In the genomic region with DNA sequence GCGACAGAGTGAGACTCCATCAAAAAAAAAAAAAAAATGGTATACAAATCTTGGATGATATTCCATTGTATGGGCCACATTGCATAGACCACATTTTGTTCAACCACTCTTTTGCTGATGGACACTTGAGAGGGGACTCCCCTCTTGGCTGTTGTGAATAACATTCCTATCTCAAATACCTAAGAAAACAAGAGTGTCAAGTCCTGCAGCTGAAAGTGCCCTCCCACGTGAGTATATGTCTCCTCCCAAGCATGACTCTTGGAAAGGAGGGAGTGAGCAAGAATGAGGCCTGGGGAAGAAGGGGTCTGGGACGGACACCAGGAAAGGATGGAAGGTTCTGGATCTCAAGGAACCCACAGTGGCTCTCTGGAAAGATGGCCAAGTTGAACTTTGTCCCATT, we compare ENCODE assay signal across 16 cellular contexts. TPM values are rescaled to one million over a fixed set of nuclear protein-coding genes. Genes with fewer than 3 reads are reported as not detected.
DNase-seq lines count a peak whose midpoint lies in the region; ATAC-seq, FAIRE-seq and TF ChIP-seq lines count a peak whose summit lies in the region.
"Had no signal": no experiment of that assay in that cellular context is flagged by ENCODE, and none has a peak within 500 bp of the region (broad histone marks: within the 10 kb centered on the region; RNA-seq: fewer than 3 reads in every experiment).

No MANE protein-coding gene starts in this region.

- H3K9me3 ChIP-seq in astrocyte (ENCODE audit: insufficient read depth, low read depth, low read length), result no peaks in the 10 kb centered on the region
- no peaks in the 10 kb centered on the region for H3K9me3 ChIP-seq in kidney (ENCODE audit: control insufficient read depth in 1 of 2, low read length in 2 of 2)
- H3K9me3 ChIP-seq in thyroid gland, result no peaks in the 10 kb centered on the region
- H3K9me3 ChIP-seq in CD4-positive, alpha-beta T cell (ENCODE audit: control insufficient read depth, low read length), result no peaks in the 10 kb centered on the region
- H3K9me3 ChIP-seq in osteoblast (ENCODE audit: low read depth, low read length), result no peaks in the 10 kb centered on the region
- H3K9me3 ChIP-seq in T-helper 17 cell (ENCODE audit: control insufficient read depth, low read length, poor library complexity, severe bottlenecking), result no peaks in the 10 kb centered on the region

- H3K27ac ChIP-seq in astrocyte (ENCODE audit: low read depth, low read length) (no peak overlapping the region), kidney (ENCODE audit: low read depth in 2 of 2, low read length in 2 of 2) (peak overlapping the region; percentile 7 to 56), thyroid gland (peak overlapping the region in 2 of 3 donors; percentile 22 to 84), osteoblast (ENCODE audit: low read depth, low read length) (no peak overlapping the region)
- no peak overlapping the region for H3K27ac ChIP-seq in CD4-positive, alpha-beta T cell (ENCODE audit: low read depth, low read length)
- H3K27ac ChIP-seq: SK-N-MC had no signal

- H3K79me2 ChIP-seq in astrocyte (ENCODE audit: insufficient read depth, low read length), result no peaks in the 10 kb centered on the region
- H3K79me2 ChIP-seq in osteoblast (ENCODE audit: insufficient read depth, low read length), result no peaks in the 10 kb centered on the region

- H2AFZ ChIP-seq in astrocyte (ENCODE audit: low read depth, low read length) (no peak overlapping the region), osteoblast (ENCODE audit: low read length) (no peak overlapping the region)

- ATAC-seq in CD4-positive, alpha-beta T cell (ENCODE audit: poor library complexity), result no peak
- ATAC-seq in T-helper 17 cell, result no peak
- ATAC-seq: K562 had no signal

- POLR2A ChIA-PET in CD4-positive, alpha-beta T cell (lab: Charles Lee), result no interaction called here

- no peaks in the 10 kb centered on the region for H3K9me3 Mint-ChIP-seq in astrocyte (ENCODE audit: unreplicated experiment)
- H3K9me3 Mint-ChIP-seq in CD4-positive, alpha-beta T cell, result no peaks in the 10 kb centered on the region

- intact Hi-C loops in kidney (cut with DNase I) (no loop called here), thyroid gland (cut with DNase I) (no loop called here)
- intact Hi-C loops in CD4-positive, alpha-beta T cell (cut with DNase I, micrococcal nuclease), result no loop called here

- H4K20me1 ChIP-seq in astrocyte (ENCODE audit: insufficient read depth, low read length), result no peaks in the 10 kb centered on the region
- no peaks in the 10 kb centered on the region for H4K20me1 ChIP-seq in osteoblast (ENCODE audit: insufficient read depth, low read length)

- H3K4me2 ChIP-seq in astrocyte (ENCODE audit: low read length) (no peak overlapping the region), osteoblast (ENCODE audit: insufficient read depth, low read length) (no peak overlapping the region)

- H3K9ac ChIP-seq in astrocyte (ENCODE audit: low read length) (no peak overlapping the region), kidney (ENCODE audit: low read length in 2 of 2) (no peak overlapping the region)

- DNase-seq in EH (ENCODE audit: low read depth) (peak; percentile 18), astrocyte (ENCODE audit: low read depth) (peak; percentile 17), kidney (no peak), thyroid gland (peak; percentile 72 to 79), GM12891 (ENCODE audit: insufficient read length, low spot score) (no peak), osteoblast (ENCODE audit: insufficient read length, low spot score, missing footprints) (no peak), T-helper 17 cell (no peak)
- no peak for DNase-seq in CD4-positive, alpha-beta T cell
- DNase-seq: GDM1, NCI-H1105 treated with DMSO at 0.1 percent for 48 hours, NCI-H1694, NCI-H2081 treated with DMSO at 0.1 percent for 48 hours, SHP77 had no signal

- CTCF ChIA-PET in CD4-positive, alpha-beta T cell (lab: Charles Lee), result no interaction called here

- H3K4me3 ChIP-seq in astrocyte (ENCODE audit: insufficient read depth, low read depth, low read length) (no peak overlapping the region), kidney (ENCODE audit: low read length in 2 of 2) (no peak overlapping the region), thyroid gland (replicated peaks in 1 of 3) (no peak overlapping the region), osteoblast (ENCODE audit: insufficient read depth, low read length) (no peak overlapping the region)
- H3K4me3 ChIP-seq: K562, SK-N-MC had no signal

- no peak overlapping the region for H3K27ac Mint-ChIP-seq in astrocyte (ENCODE audit: unreplicated experiment)
- no peak overlapping the region for H3K27ac Mint-ChIP-seq in CD4-positive, alpha-beta T cell
- H3K27ac Mint-ChIP-seq in T-helper 17 cell, result no peak overlapping the region

- TF ChIP-seq CTCF in astrocyte (IDR thresholded peaks at IDR 0.05; ENCODE audit: insufficient read depth, low read depth, low read length) (no peak), kidney (IDR thresholded peaks at IDR 0.05; ENCODE audit: borderline replicate concordance, extremely low read depth, insufficient read depth) (no peak), thyroid gland (IDR thresholded peaks at IDR 0.05) (no peak), osteoblast (IDR thresholded peaks at IDR 0.05; ENCODE audit: extremely low read depth, low read depth, low read length) (no peak)
- TF ChIP-seq CTCF in CD4-positive, alpha-beta T cell (IDR thresholded peaks at IDR 0.05), result no peak

- WGBS in thyroid gland, 2 donors, result 56 to 57% methylated on average over 3 of the region's 3 CpGs

- H3K36me3 ChIP-seq in astrocyte (ENCODE audit: insufficient read depth, low read length), result no peaks in the 10 kb centered on the region
- H3K36me3 ChIP-seq in kidney (ENCODE audit: control insufficient read depth in 1 of 2, insufficient read depth in 2 of 2, low read length in 2 of 2), result no peaks in the 10 kb centered on the region
- H3K36me3 ChIP-seq in thyroid gland, result no peaks in the 10 kb centered on the region
- H3K36me3 ChIP-seq in osteoblast (ENCODE audit: insufficient read depth, low read length), result no peaks in the 10 kb centered on the region

- FAIRE-seq in astrocyte (lab: Jason Lieb, UNC), result no peak
- FAIRE-seq in kidney (lab: Jason Lieb, UNC), result no peak
- no peak for FAIRE-seq in GM12891 (lab: Jason Lieb, UNC)
- FAIRE-seq: K562 had no signal

- H3K27me3 Mint-ChIP-seq in astrocyte (ENCODE audit: low read depth, unreplicated experiment), result peaks cover 12% of the 10 kb centered on the region
- no peaks in the 10 kb centered on the region for H3K27me3 Mint-ChIP-seq in CD4-positive, alpha-beta T cell
- H3K27me3 Mint-ChIP-seq in T-helper 17 cell, result peaks cover 7% of the 10 kb centered on the region

- no peaks in the 10 kb centered on the region for H3K27me3 ChIP-seq in astrocyte (ENCODE audit: insufficient read depth, low read length)
- no peaks in the 10 kb centered on the region for H3K27me3 ChIP-seq in thyroid gland
- no peaks in the 10 kb centered on the region for H3K27me3 ChIP-seq in CD4-positive, alpha-beta T cell (ENCODE audit: control insufficient read depth, insufficient read depth, low read length)
- H3K27me3 ChIP-seq in osteoblast (ENCODE audit: insufficient read depth, low read length), result no peaks in the 10 kb centered on the region

- H3K36me3 Mint-ChIP-seq in astrocyte (ENCODE audit: low read depth, unreplicated experiment) (no peaks in the 10 kb centered on the region), T-helper 17 cell (ENCODE audit: low read depth) (no peaks in the 10 kb centered on the region)
- H3K36me3 Mint-ChIP-seq in CD4-positive, alpha-beta T cell (ENCODE audit: low read depth), result no peaks in the 10 kb centered on the region
- H3K36me3 Mint-ChIP-seq: CD14-positive monocyte had no signal

- TF ChIP-seq POLR2A in thyroid gland (IDR thresholded peaks at IDR 0.05), result no peak
- TF ChIP-seq POLR2A in GM12891 (IDR thresholded peaks at IDR 0.05; ENCODE audit: low read depth, low read length), result no peak

- H3K4me1 Mint-ChIP-seq in astrocyte (ENCODE audit: low read depth, unreplicated experiment) (peaks cover 16% of the 10 kb centered on the region), T-helper 17 cell (peaks cover 4% of the 10 kb centered on the region)
- no peaks in the 10 kb centered on the region for H3K4me1 Mint-ChIP-seq in CD4-positive, alpha-beta T cell (ENCODE audit: low read depth)

- H3K4me1 ChIP-seq in astrocyte (ENCODE audit: insufficient read depth, low read length), result peaks cover 21% of the 10 kb centered on the region
- peaks cover 7 to 24% of the 10 kb centered on the region in 2 donors for H3K4me1 ChIP-seq in kidney (ENCODE audit: control insufficient read depth in 1 of 2, insufficient read depth in 1 of 2, low read depth in 1 of 2, low read length in 2 of 2)
- H3K4me1 ChIP-seq in thyroid gland, result peaks cover 32 to 44% of the 10 kb centered on the region in 2 donors
- peaks cover 18% of the 10 kb centered on the region for H3K4me1 ChIP-seq in osteoblast (ENCODE audit: insufficient read depth, low read length)

- no peak overlapping the region for H3K4me3 Mint-ChIP-seq in astrocyte (ENCODE audit: unreplicated experiment)
- H3K4me3 Mint-ChIP-seq in CD4-positive, alpha-beta T cell, result no peak overlapping the region
- no peak overlapping the region for H3K4me3 Mint-ChIP-seq in T-helper 17 cell
- H3K4me3 Mint-ChIP-seq: CD14-positive monocyte had no signal

TF ChIP-seq in GM12891, 5 proteins besides CTCF, POLR2A, EP300 and RAD21:
- no peak for TF ChIP-seq TAF1 (IDR thresholded peaks at IDR 0.05; ENCODE audit: low read depth, low read length)
- TF ChIP-seq PAX5 (IDR thresholded peaks at IDR 0.05; ENCODE audit: insufficient read depth, low read length, severe bottlenecking), result no peak
- no peak for TF ChIP-seq SPI1 (IDR thresholded peaks at IDR 0.05; ENCODE audit: low read depth, low read length)
- TF ChIP-seq POU2F2 (IDR thresholded peaks at IDR 0.05; ENCODE audit: low read depth, low read length), result no peak

RNA-seq across cellular contexts. Expression of gene NPAS2, which starts 36.0 kb away (rescaled TPM):
- total RNA-seq in astrocyte, result 5.5 and 5.8 TPM in 2 replicates
- 44.5 TPM for total RNA-seq in kidney
- 8.4 TPM for polyA plus RNA-seq in kidney (ENCODE audit: insufficient read depth, low read depth, low replicate concordance)
- total RNA-seq in thyroid gland, result 10 to 100 TPM; 12.7 to 22.8 (median 16.1) TPM
- 10 to 100 TPM in 1 of 2 experiments, 1 to 10 TPM in 1; 9.8 to 10.7 TPM for total RNA-seq in CD4-positive, alpha-beta T cell
- polyA plus RNA-seq in GM12891 (2012; ENCODE audit: low read depth, missing spikeins), result not detected
- total RNA-seq in osteoblast, result 8.3 and 8.7 TPM in 2 replicates
- 1 to 10 TPM; 4.6 to 5.9 TPM for total RNA-seq in T-helper 17 cell
- polyA plus RNA-seq: CD14-positive monocyte had no signal

Comparison
In these comparisons a context has a peak if more than half of its experiments do, and no peak if none do; other contexts are left out.
1. DNase-seq: peak in EH (single experiment), astrocyte (single experiment) and thyroid gland (2 of 2); none in kidney (single experiment), CD4-positive, alpha-beta T cell (0 of 10), GM12891 (single experiment), osteoblast (single experiment) and T-helper 17 cell (0 of 3).
2. H3K27ac ChIP-seq: peak in kidney (2 of 2) and thyroid gland (2 of 3); none in astrocyte (single experiment), CD4-positive, alpha-beta T cell (single experiment) and osteoblast (single experiment).